Comparison of ENCODE assay signal across 26 cellular contexts in the genomic region with DNA sequence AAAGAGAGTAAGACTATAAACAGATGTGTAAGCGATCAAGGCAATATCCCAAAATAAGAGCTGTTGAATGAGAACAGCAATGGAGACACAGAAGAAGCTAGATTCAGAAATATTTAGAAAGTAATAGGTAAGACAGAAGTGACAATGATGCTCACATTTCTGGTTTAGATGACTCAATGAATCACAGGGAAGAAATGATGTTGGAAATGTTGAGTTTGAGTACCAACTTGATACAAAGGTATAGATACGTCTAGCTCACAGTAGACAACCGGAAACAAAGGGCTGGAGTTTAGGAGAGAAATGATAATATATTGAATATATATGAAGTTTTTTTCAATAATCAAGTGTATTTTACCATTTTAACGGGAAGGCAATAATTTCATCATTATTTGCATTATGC. TPM values are rescaled to one million over a fixed set of nuclear protein-coding genes. Genes with fewer than 3 reads are reported as not detected.
A peak's percentile ranks its signal among the peaks of the same experiment; 100 is the strongest.
DNase-seq lines count a peak whose midpoint lies in the region; ATAC-seq, FAIRE-seq and TF ChIP-seq lines count a peak whose summit lies in the region.
"Had no signal": no experiment of that assay in that cellular context is flagged by ENCODE, and none has a peak within 500 bp of the region (broad histone marks: within the 10 kb centered on the region; RNA-seq: fewer than 3 reads in every experiment).

No MANE protein-coding gene starts in this region.

- peaks cover 0 to 2% of the 10 kb centered on the region in 2 donors for H3K9me3 Mint-ChIP-seq in activated T-cell treated with anti-CD3 and anti-CD28 coated beads, Interleukin-2, amount 50 U/mL, for 72 hours
- H3K9me3 Mint-ChIP-seq in memory B cell = no peaks in the 10 kb centered on the region
- H3K9me3 Mint-ChIP-seq: CD8-positive, alpha-beta memory T cell; GM23338; H9; HFFc6; IgD-negative memory B cell had no signal

- POLR2A ChIA-PET in HEK293T (lab: Yijun Ruan, JAX) = interaction anchor here (0.8 kb wide), 1 partner anchor 51 kb away, joined by 3 read pairs; the partner anchor contains the start of gene CREB3L4

- CTCF ChIA-PET in HEK293T (lab: Yijun Ruan, JAX) = no interaction called here

- intact Hi-C loops in esophagus squamous epithelium (cut with DNase I) = no loop called here

- TF ChIP-seq POLR2A in esophagus squamous epithelium (IDR thresholded peaks at IDR 0.05) = no peak

- peaks cover 7 to 16% of the 10 kb centered on the region in 2 donors for H3K36me3 Mint-ChIP-seq in activated T-cell treated with anti-CD3 and anti-CD28 coated beads, Interleukin-2, amount 50 U/mL, for 72 hours (ENCODE audit: insufficient read depth in 2 of 2)
- H3K36me3 Mint-ChIP-seq in memory B cell = peaks cover 6% of the 10 kb centered on the region

- H3K4me3 Mint-ChIP-seq in activated T-cell treated with anti-CD3 and anti-CD28 coated beads, Interleukin-2, amount 50 U/mL, for 72 hours = no peak overlapping the region
- H3K4me3 Mint-ChIP-seq in memory B cell = no peak overlapping the region
- H3K4me3 Mint-ChIP-seq: CD8-positive, alpha-beta memory T cell; GM23338; H9; HFFc6 had no signal

- peaks cover 0 to 23% (median 0%) of the 10 kb centered on the region in 3 donors for H3K36me3 ChIP-seq in esophagus squamous epithelium

- no peak overlapping the region for H3K4me3 ChIP-seq in esophagus squamous epithelium
- H3K4me3 ChIP-seq: GM12878, GM23338 had no signal

- 74 to 78% methylated on average over 4 of the region's 4 CpGs for WGBS in esophagus squamous epithelium, 2 donors

- H3K9me3 ChIP-seq in esophagus squamous epithelium = no peaks in the 10 kb centered on the region

- no peak overlapping the region for H3K27ac ChIP-seq in esophagus squamous epithelium
- H3K27ac ChIP-seq: C4-2B, KMS-11 had no signal

- H3K4me1 ChIP-seq in esophagus squamous epithelium = peaks cover 18 to 48% (median 21%) of the 10 kb centered on the region in 3 donors

- H3K27me3 ChIP-seq in esophagus squamous epithelium = no peaks in the 10 kb centered on the region

- peak in 1 of 2 donors; percentile 36 for ATAC-seq in activated T-cell treated with anti-CD3 and anti-CD28 coated beads, Interleukin-2, amount 50 U/mL, for 72 hours (replicated peaks in 1 of 2)
- ATAC-seq in memory B cell (ENCODE audit: low read depth) (no peak), HG02588 (IDR thresholded peaks at IDR 0.05; ENCODE audit: unreplicated experiment) (no peak)
- ATAC-seq: GM12878, GM23338, PC-3 had no signal

- TF ChIP-seq CTCF in esophagus squamous epithelium (IDR thresholded peaks at IDR 0.05) = no peak

- FAIRE-seq in TTC549 (lab: Jason Lieb, UNC) = peak; percentile 33
- FAIRE-seq: GM12878 had no signal

- H3K27me3 Mint-ChIP-seq in activated T-cell treated with anti-CD3 and anti-CD28 coated beads, Interleukin-2, amount 50 U/mL, for 72 hours (ENCODE audit: low read depth) = no peaks in the 10 kb centered on the region
- H3K27me3 Mint-ChIP-seq in memory B cell = no peaks in the 10 kb centered on the region
- H3K27me3 Mint-ChIP-seq: CD8-positive, alpha-beta memory T cell; IgD-negative memory B cell had no signal

- no peak for DNase-seq in activated T-cell treated with anti-CD3 and anti-CD28 coated beads, Interleukin-2, amount 50 U/mL, for 72 hours
- DNase-seq in activated T-cell treated with anti-CD3 and anti-CD28 coated beads for 4 hours = no peak
- no peak for DNase-seq in HEK293T (ENCODE audit: extremely low spot score)
- no peak for DNase-seq in memory B cell (ENCODE audit: low spot score in 2 of 2)
- DNase-seq in esophagus squamous epithelium (lab: John Stamatoyannopoulos, UW) = no peak
- DNase-seq: CD8-positive, alpha-beta memory T cell; DMS 273 treated with DMSO at 0.1 percent for 48 hours; DMS79; EL; GDM1; H9; HFFc6; MM.1S; NCI-H2029; NCI-H446; NCI-H524 treated with DMSO at 0.1 percent for 48 hours; NCI-H774; NK-92 treated with Interleukin-12 subunit alpha and Interleukin-12 subunit beta, amount 100 ng/mL, for 24 hours; PC-3 had no signal

- H3K4me1 Mint-ChIP-seq in activated T-cell treated with anti-CD3 and anti-CD28 coated beads, Interleukin-2, amount 50 U/mL, for 72 hours (ENCODE audit: low read depth) = peaks cover 71% of the 10 kb centered on the region
- H3K4me1 Mint-ChIP-seq in memory B cell = peaks cover 28% of the 10 kb centered on the region

- H3K27ac Mint-ChIP-seq in activated T-cell treated with anti-CD3 and anti-CD28 coated beads, Interleukin-2, amount 50 U/mL, for 72 hours = peak overlapping the region; percentile 43
- peak overlapping the region; percentile 54 for H3K27ac Mint-ChIP-seq in memory B cell
- H3K27ac Mint-ChIP-seq: GM23338, H9, HFFc6, IgD-negative memory B cell had no signal

TF ChIP-seq in HEK293T, 16 proteins besides CTCF, POLR2A, EP300 and RAD21:
- TF ChIP-seq PKNOX1 (IDR thresholded peaks at IDR 0.05) = no peak
- peak; percentile 27; the same call in 1 of the 2 replicates for TF ChIP-seq ZNF384 (IDR thresholded peaks at IDR 0.05)

RNA-seq across cellular contexts. Expression of gene GATAD2B, which starts 6.5 kb away (rescaled TPM):
- total RNA-seq in activated T-cell treated with anti-CD3 and anti-CD28 coated beads, Interleukin-2, amount 50 U/mL, for 72 hours = 100 to 1,000 TPM in 1 of 2 donors, 10 to 100 TPM in 1; 87.4 to 106 TPM
- 10 to 100 TPM in 3 of 4 donors, 1 to 10 TPM in 1; 9.7 to 16.6 (median 12.0) TPM for total RNA-seq in esophagus squamous epithelium

RNA-seq across cellular contexts. Expression of gene DENND4B, which starts 30.2 kb away (rescaled TPM):
- total RNA-seq in activated T-cell treated with anti-CD3 and anti-CD28 coated beads, Interleukin-2, amount 50 U/mL, for 72 hours = 100 to 1,000 TPM; 105 to 108 TPM
- 10 to 100 TPM in 3 of 4 donors, 1 to 10 TPM in 1; 5.9 to 31.7 (median 14.1) TPM for total RNA-seq in esophagus squamous epithelium

RNA-seq across cellular contexts. Expression of gene CRTC2, which starts 42.1 kb away (rescaled TPM):
- 100 to 1,000 TPM; 107 to 121 TPM for total RNA-seq in activated T-cell treated with anti-CD3 and anti-CD28 coated beads, Interleukin-2, amount 50 U/mL, for 72 hours
- total RNA-seq in esophagus squamous epithelium = 10 to 100 TPM in 1 of 4 donors, 1 to 10 TPM in 3; 7.5 to 13.2 (median 8.0) TPM

RNA-seq across cellular contexts. Expression of gene SLC39A1, which starts 47.0 kb away (rescaled TPM):
- total RNA-seq in activated T-cell treated with anti-CD3 and anti-CD28 coated beads, Interleukin-2, amount 50 U/mL, for 72 hours = 10 to 100 TPM; 86.5 to 90.7 TPM
- 10 to 100 TPM; 42.5 to 74.2 (median 58.8) TPM for total RNA-seq in esophagus squamous epithelium

RNA-seq across cellular contexts. Expression of gene CREB3L4, which starts 51.4 kb away (rescaled TPM):
- 10 to 100 TPM; 13.7 to 13.9 TPM for total RNA-seq in activated T-cell treated with anti-CD3 and anti-CD28 coated beads, Interleukin-2, amount 50 U/mL, for 72 hours
- 10 to 100 TPM in 1 of 4 donors, 1 to 10 TPM in 3; 3.7 to 14.4 (median 8.1) TPM for total RNA-seq in esophagus squamous epithelium

Comparison
In these comparisons a context has a peak if more than half of its experiments do, and no peak if none do; other contexts are left out.
1. RNA of gene GATAD2B, which starts 6.5 kb away (total RNA-seq): 87.4 to 106 TPM in activated T-cell treated with anti-CD3 and anti-CD28 coated beads, Interleukin-2, amount 50 U/mL, for 72 hours; 9.7 to 16.6 TPM in esophagus squamous epithelium; every median in the first group is over 4 times any median in the second.
2. RNA of gene CRTC2, which starts 42.1 kb away (total RNA-seq): 107 to 121 TPM in activated T-cell treated with anti-CD3 and anti-CD28 coated beads, Interleukin-2, amount 50 U/mL, for 72 hours; 7.5 to 13.2 TPM in esophagus squamous epithelium; every median in the first group is over 4 times any median in the second.